22 cellular contexts compared by ENCODE assay signal in the genomic region with DNA sequence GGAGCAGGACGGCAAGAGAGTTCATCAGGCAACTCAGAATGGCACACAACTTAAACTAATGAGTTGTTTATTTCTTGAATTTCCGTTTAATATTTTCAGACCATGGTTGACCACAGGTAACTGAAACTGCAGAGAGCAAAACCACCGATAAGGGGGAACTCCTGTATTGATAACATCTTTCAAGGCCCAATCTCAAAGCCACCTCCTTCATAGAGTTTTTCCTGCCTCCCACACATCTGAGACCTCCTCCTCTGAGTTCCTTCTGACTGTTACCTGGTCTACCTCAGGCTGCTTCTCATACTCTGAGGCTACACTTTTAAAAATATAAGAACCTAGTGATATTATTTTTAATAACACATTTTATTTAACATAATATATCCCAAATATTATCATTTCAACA.
DNase-seq lines count a peak whose midpoint lies in the region; ATAC-seq, FAIRE-seq and TF ChIP-seq lines count a peak whose summit lies in the region.
"Had no signal": no experiment of that assay in that cellular context is flagged by ENCODE, and none has a peak within 500 bp of the region (broad histone marks: within the 10 kb centered on the region; RNA-seq: fewer than 3 reads in every experiment).

No MANE protein-coding gene starts in this region.

- ATAC-seq in GM18909 (IDR thresholded peaks at IDR 0.05; ENCODE audit: poor library complexity, unreplicated experiment) (peak; percentile 53), HG03457 (IDR thresholded peaks at IDR 0.05; ENCODE audit: unreplicated experiment) (peak; percentile 67)
- ATAC-seq: GM23338, HCT116 had no signal

- in situ Hi-C loops in GM13977 (cut with MboI; ENCODE audit: low pct_unique_long_range_greater_than_20kb, low sequenced_read_pairs, unreplicated experiment) (loop anchor here (10.0 kb wide), 1 partner anchor 305 kb away; no protein-coding TSS in a partner anchor), GM13976 (cut with MboI; ENCODE audit: low sequenced_read_pairs, unreplicated experiment) (loop anchor here (10.0 kb wide), 2 partner anchors 285 to 305 kb away; no protein-coding TSS in a partner anchor)

- TF ChIP-seq POLR2A in GM12891 (IDR thresholded peaks at IDR 0.05; ENCODE audit: low read depth, low read length) = no peak

- DNase-seq in GM13977 (ENCODE audit: low spot score) = peak; percentile 12
- DNase-seq in frontal cortex (ENCODE audit: low spot score in 2 of 2) = no peak
- DNase-seq in GM12891 (ENCODE audit: insufficient read length, low spot score) = no peak
- DNase-seq in GM13976 (ENCODE audit: low spot score) = no peak
- no peak for DNase-seq in kidney tubule cell (ENCODE audit: low spot score)
- DNase-seq: 8988T; ACHN; AML-193; BE2C; CD4-positive, alpha-beta T cell; CD8-positive, alpha-beta memory T cell; DMS 273 treated with DMSO at 0.1 percent for 48 hours; DMS79; EL; GDM1; H9 had no signal

- FAIRE-seq in frontal cortex (lab: Jason Lieb, UNC) = peak; percentile 42
- FAIRE-seq in GM12891 (lab: Jason Lieb, UNC) = no peak
- FAIRE-seq: A549, D721Med had no signal

- TF ChIP-seq CTCF in GM13977 (IDR thresholded peaks at IDR 0.05; ENCODE audit: extremely low read depth, insufficient read depth, missing control alignments) = no peak
- TF ChIP-seq CTCF in GM13976 (IDR thresholded peaks at IDR 0.05; ENCODE audit: borderline replicate concordance, control extremely low read depth, extremely low read depth, insufficient read depth, missing control alignments) = no peak

TF ChIP-seq in GM12891, 5 proteins besides CTCF, POLR2A, EP300 and RAD21:
- TF ChIP-seq SPI1 (IDR thresholded peaks at IDR 0.05; ENCODE audit: low read depth, low read length) (no peak), TAF1 (IDR thresholded peaks at IDR 0.05; ENCODE audit: low read depth, low read length) (no peak), PAX5 (IDR thresholded peaks at IDR 0.05; ENCODE audit: insufficient read depth, low read length, severe bottlenecking) (no peak), POU2F2 (IDR thresholded peaks at IDR 0.05; ENCODE audit: low read depth, low read length) (no peak), POLR2AphosphoS5 (IDR thresholded peaks at IDR 0.05; ENCODE audit: low read depth, low read length) (no peak)
